Comparison of ENCODE assay signal across 12 cellular contexts in the genomic region with DNA sequence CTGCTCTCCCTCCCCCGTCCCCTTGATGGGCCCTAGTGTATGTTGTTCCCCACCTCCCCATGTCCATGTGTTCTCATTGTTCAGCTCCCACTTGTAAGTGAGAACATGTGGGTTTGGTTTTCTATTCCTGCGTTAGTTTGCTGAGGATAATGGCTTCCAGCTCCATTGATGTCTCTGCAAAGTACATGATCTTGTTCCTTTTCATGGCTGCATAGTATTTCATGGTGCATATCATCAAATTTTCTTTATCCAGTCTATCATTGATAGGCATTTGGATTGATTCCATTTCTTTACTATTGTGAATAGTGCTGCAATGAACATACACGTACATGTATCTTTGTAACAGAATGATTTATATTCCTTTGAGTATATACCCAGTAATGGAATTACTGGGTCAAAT. TPM values are rescaled to one million over a fixed set of nuclear protein-coding genes. Genes with fewer than 3 reads are reported as not detected.
"Had no signal": no experiment of that assay in that cellular context is flagged by ENCODE, and none has a peak within 500 bp of the region (broad histone marks: within the 10 kb centered on the region; RNA-seq: fewer than 3 reads in every experiment).

No MANE protein-coding gene starts in this region.

RNA-seq across cellular contexts. Expression of a gene that starts 6.7 kb away (rescaled TPM):
- total RNA-seq: activated B cell treated with CpG ODN at 0.5 μM for 24 hours; activated CD4-positive, alpha-beta memory T cell treated with anti-CD3 and anti-CD28 coated beads for 36 hours; activated CD4-positive, alpha-beta memory T cell treated with anti-CD3 and anti-CD28 coated beads, Interleukin-2, amount 10 ng/mL, durations not matched to agents 7 days and 5 days; activated CD4-positive, alpha-beta T cell treated with anti-CD3 and anti-CD28 coated beads, Interleukin-2, amount 10 ng/mL, durations not matched to agents 24 days and 14 days; activated CD4-positive, alpha-beta T cell treated with anti-CD3 and anti-CD28 coated beads, Interleukin-2, amount 10 ng/mL, durations not matched to agents 7 days and 5 days; activated CD8-positive, alpha-beta memory T cell treated with anti-CD3 and anti-CD28 coated beads for 36 hours; activated CD8-positive, alpha-beta memory T cell treated with anti-CD3 and anti-CD28 coated beads, Interleukin-2, amount 10 ng/mL, durations not matched to agents 7 days and 5 days; activated CD8-positive, alpha-beta T cell treated with anti-CD3 and anti-CD28 coated beads for 36 hours; activated CD8-positive, alpha-beta T cell treated with anti-CD3 and anti-CD28 coated beads, Interleukin-2, amount 10 ng/mL, durations not matched to agents 7 days and 5 days; T-helper 1 cell treated with Interleukin-12 subunit alpha and Interleukin-12 subunit beta and Interleukin-4 antibody, amounts not matched to agents 30 ng/mL and 1 ng/mL, for 36 hours; T-helper 17 cell; T-helper 2 cell treated with Interferon-gamma antibody and Interleukin-4, amounts not matched to agents 100 ng/mL and 5 ng/mL, for 36 hours had no signal
